ENCODE assay signal across 16 cellular contexts in the genomic region with DNA sequence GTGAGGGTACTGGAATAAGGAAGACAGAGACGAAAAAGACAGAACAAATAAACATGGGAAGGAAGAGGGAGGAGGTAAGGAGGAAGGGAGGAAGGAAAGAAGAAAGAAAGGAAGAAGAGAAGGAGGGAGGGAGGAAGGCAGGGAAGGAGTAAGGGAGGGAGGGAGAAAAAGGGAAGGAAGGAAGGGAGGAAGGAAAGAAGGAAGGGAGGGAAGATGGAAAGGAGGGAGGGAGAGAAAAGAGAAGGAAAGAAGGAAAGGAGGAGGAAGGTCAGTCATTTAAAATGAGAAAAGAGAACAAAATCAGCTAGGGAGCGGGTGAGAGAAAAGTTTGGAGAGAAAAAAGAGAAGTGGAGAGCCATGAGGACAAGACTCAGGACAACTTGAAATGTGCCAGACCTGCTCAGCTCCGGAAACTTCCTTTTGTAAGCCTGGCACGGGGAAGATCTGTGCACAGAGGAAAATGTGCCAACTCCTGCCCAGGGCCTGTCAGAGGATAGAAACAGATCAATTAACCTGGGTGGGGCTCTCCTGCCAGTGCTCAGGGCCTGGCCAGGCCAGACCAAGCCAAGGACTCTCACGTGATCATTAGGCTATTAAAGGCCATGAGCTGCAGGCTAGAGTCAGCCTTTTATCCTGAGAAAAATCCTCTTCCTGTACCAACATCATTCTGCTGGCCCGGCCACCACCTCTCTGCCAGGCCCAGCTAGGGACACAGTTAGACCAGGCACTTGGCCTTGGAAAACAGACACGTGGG.
"Had no signal": no experiment of that assay in that cellular context is flagged by ENCODE, and none has a peak within 500 bp of the region (broad histone marks: within the 10 kb centered on the region; RNA-seq: fewer than 3 reads in every experiment).

No MANE protein-coding gene starts in this region.

- H3K36me3 ChIP-seq: esophagus squamous epithelium, SJSA1, tibial artery had no signal

- H3K27ac ChIP-seq: dorsolateral prefrontal cortex, esophagus squamous epithelium, SJSA1, tibial artery had no signal

- H3K4me3 Mint-ChIP-seq: activated CD8-positive, alpha-beta T cell treated with anti-CD3 and anti-CD28 coated beads for 36 hours; activated naive CD4-positive, alpha-beta T cell treated with anti-CD3 and anti-CD28 coated beads for 36 hours had no signal

- H3K9me3 Mint-ChIP-seq: activated CD8-positive, alpha-beta T cell treated with anti-CD3 and anti-CD28 coated beads for 36 hours; activated naive CD4-positive, alpha-beta T cell treated with anti-CD3 and anti-CD28 coated beads for 36 hours had no signal

- H3K27ac Mint-ChIP-seq: activated CD8-positive, alpha-beta T cell treated with anti-CD3 and anti-CD28 coated beads for 36 hours; activated naive CD4-positive, alpha-beta T cell treated with anti-CD3 and anti-CD28 coated beads for 36 hours had no signal

- H3K4me1 ChIP-seq: SJSA1 had no signal

- DNase-seq: activated CD4-positive, CD25-positive, alpha-beta regulatory T cell treated with anti-CD3 and anti-CD28 coated beads, Interleukin-2, amount 50 U/mL, for 72 hours; activated CD8-positive, alpha-beta memory T cell treated with anti-CD3 and anti-CD28 coated beads, Interleukin-2, amount 50 U/mL, for 4 hours; activated CD8-positive, alpha-beta T cell treated with anti-CD3 and anti-CD28 coated beads for 36 hours; activated naive CD4-positive, alpha-beta T cell treated with anti-CD3 and anti-CD28 coated beads for 36 hours; central memory CD4-positive, alpha-beta T cell; esophagus squamous epithelium; foreskin fibroblast; glutamatergic neuron; mesenchymal stem cell; stimulated activated CD4-positive, alpha-beta T cell treated with anti-CD3 and anti-CD28 coated beads, Interleukin-15, amount 100 ng/mL, for 24 hours; stimulated activated CD4-positive, alpha-beta T cell treated with anti-CD3 and anti-CD28 coated beads, Interleukin-4, amount 100 ng/mL, for 24 hours; SW 1271; T-helper 9 cell; tibial artery had no signal

- H3K4me3 ChIP-seq: dorsolateral prefrontal cortex, esophagus squamous epithelium, SJSA1, tibial artery had no signal

- H3K27me3 ChIP-seq: esophagus squamous epithelium, SJSA1, tibial artery had no signal

- H3K9me3 ChIP-seq: esophagus squamous epithelium, tibial artery had no signal

- ATAC-seq: activated CD8-positive, alpha-beta T cell treated with anti-CD3 and anti-CD28 coated beads for 36 hours had no signal
